In the genomic region with DNA sequence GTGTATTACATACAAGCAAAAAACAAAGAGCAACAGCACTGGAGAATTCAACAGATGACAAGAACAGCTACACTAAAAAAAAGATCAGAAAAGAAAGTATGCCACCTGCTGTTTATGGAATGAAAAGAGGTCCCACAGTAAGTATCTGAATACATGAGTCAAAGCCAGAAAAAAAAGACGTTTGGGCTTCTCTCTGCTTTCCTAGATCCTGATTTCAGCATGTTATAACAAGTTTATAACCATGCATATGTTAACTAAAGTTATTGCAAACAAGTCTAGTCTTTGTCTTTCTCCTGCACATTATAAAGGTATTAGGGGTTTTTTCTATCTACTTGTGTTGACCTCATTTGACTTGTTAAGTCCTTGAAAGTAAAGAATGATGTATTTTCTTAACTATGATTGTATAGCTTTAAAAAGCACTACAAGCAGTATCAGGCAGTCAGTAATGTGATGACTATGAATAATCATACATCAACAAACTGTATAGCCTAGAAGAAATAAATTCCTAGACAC, we compare ENCODE assay signal across 7 cellular contexts.
DNase-seq lines count a peak whose midpoint lies in the region; ATAC-seq and TF ChIP-seq lines count a peak whose summit lies in the region.

No MANE protein-coding gene starts in this region.

- no peaks in the 10 kb centered on the region for H3K4me1 Mint-ChIP-seq in natural killer cell

- peak overlapping the region; percentile 24 for H3K56ac ChIP-seq in IMR-90 (ENCODE audit: extremely low read depth, insufficient read depth, low read length)

- H3K79me1 ChIP-seq in IMR-90 (ENCODE audit: low read depth in 1 of 2, low read length in 2 of 2): peaks cover 3 to 15% of the 10 kb centered on the region in 2 experiments; a peak in 3 of 4 replicates

- WGBS in IMR-90 (ENCODE audit: extremely low coverage in 2 of 2, insufficient read length in 1 of 2), 2 experiments: no CpG with 5 or more reads among the region's 1 CpG

- dilution Hi-C loops in IMR-90 (cut with HindIII; ENCODE audit: low sequenced_read_pairs, unreplicated experiment): no loop called here

- peak overlapping the region in 1 of 2 experiments; percentile 36; a peak in 1 of 4 replicates for H4K8ac ChIP-seq in IMR-90 (ENCODE audit: low read depth in 2 of 2, low read length in 2 of 2)

- CTCF ChIA-PET in IMR-90 (lab: Yijun Ruan, JAX): interaction anchor here (0.6 to 1.5 kb wide), 11 partner anchors 43 to 221 kb away, joined by 3 to 5 read pairs (median 3); no protein-coding TSS in a partner anchor

- no peak overlapping the region for H2AFZ ChIP-seq in IMR-90 (replicated peaks; ENCODE audit: low read length, poor library complexity)

- H3K36me3 ChIP-seq in GM06990 (ENCODE audit: control insufficient read depth, insufficient read depth, low read length) (no peaks in the 10 kb centered on the region), IMR-90 (ENCODE audit: control insufficient read depth, insufficient read depth, low read length) (no peaks in the 10 kb centered on the region), skeletal muscle satellite cell (ENCODE audit: insufficient read depth, low read length) (no peaks in the 10 kb centered on the region)

- no TSS peak for BruUV-seq in IMR-90 (replicated peaks; lab: Mats Ljungman, UMichigan)

- TF ChIP-seq POLR2A in IMR-90 (IDR thresholded peaks at IDR 0.05; ENCODE audit: low read depth, low read length): no peak

- H3K4me3 ChIP-seq in GM06990 (replicated peaks; ENCODE audit: low read depth, low read length) (no peak overlapping the region), IMR-90 (ENCODE audit: insufficient read depth, low read depth, low read length) (no peak overlapping the region), skeletal muscle satellite cell (ENCODE audit: low read length) (no peak overlapping the region)

- no peak overlapping the region for H3K27ac Mint-ChIP-seq in natural killer cell

- POLR2A ChIA-PET in IMR-90 (lab: Charles Lee; ENCODE audit: unreplicated experiment): no interaction called here

- peak overlapping the region; percentile 74 for H3K18ac ChIP-seq in IMR-90 (ENCODE audit: low read depth, low read length)

- no peak overlapping the region for H2BK15ac ChIP-seq in IMR-90 (ENCODE audit: low read depth, low read length)

- H3K4me2 ChIP-seq in IMR-90 (ENCODE audit: low read depth, low read length) (peak overlapping the region; percentile 94), skeletal muscle satellite cell (ENCODE audit: low read length) (peak overlapping the region; percentile 69)

- ATAC-seq in GM21515 (IDR thresholded peaks at IDR 0.05; ENCODE audit: unreplicated experiment): peak; percentile 75
- ATAC-seq in IMR-90 (ENCODE audit: low read depth): peak; percentile 75
- ATAC-seq in natural killer cell: no peak

- peaks cover 5 to 6% of the 10 kb centered on the region in 2 donors for H3K9me3 Mint-ChIP-seq in natural killer cell

- intact Hi-C loops in IMR-90 (cut with micrococcal nuclease): loop anchor here (1.0 to 5.0 kb wide), 7 partner anchors 77 to 766 kb away; a partner anchor contains a TSS
- intact Hi-C loops in natural killer cell (cut with micrococcal nuclease): no loop called here

- H2AK5ac ChIP-seq in IMR-90 (ENCODE audit: low read depth, low read length): no peak overlapping the region

- H3K23ac ChIP-seq in IMR-90 (ENCODE audit: low read depth, low read length): no peak overlapping the region; the same call in 1 of the 2 replicates

- H3K4ac ChIP-seq in IMR-90 (ENCODE audit: low read depth, low read length): peak overlapping the region; percentile 13; the same call in 1 of the 2 replicates

- no peak overlapping the region for H2AK9ac ChIP-seq in IMR-90 (replicated peaks; ENCODE audit: low read depth, low read length, poor library complexity)

- H3K9me3 ChIP-seq in IMR-90 (ENCODE audit: control insufficient read depth, insufficient read depth, low read length) (peaks cover 3% of the 10 kb centered on the region; the same call in 1 of the 2 replicates), skeletal muscle satellite cell (replicated peaks; ENCODE audit: low read length) (no peaks in the 10 kb centered on the region)

- H3K9ac ChIP-seq in IMR-90 (ENCODE audit: low read depth, low read length): peak overlapping the region; percentile 35; the same call in 1 of the 2 replicates
- peak overlapping the region; percentile 73 for H3K9ac ChIP-seq in skeletal muscle satellite cell (ENCODE audit: low read depth, low read length)

- no peaks in the 10 kb centered on the region for H3K27me3 Mint-ChIP-seq in natural killer cell (ENCODE audit: low read depth in 2 of 2)

- peaks cover 16% of the 10 kb centered on the region for H3K4me1 ChIP-seq in IMR-90 (ENCODE audit: control insufficient read depth, insufficient read depth, low read length)
- peaks cover 44% of the 10 kb centered on the region for H3K4me1 ChIP-seq in skeletal muscle satellite cell (ENCODE audit: control insufficient read depth, insufficient read depth, low read length)

- H4K91ac ChIP-seq in IMR-90 (ENCODE audit: insufficient read depth, low read depth, low read length): no peak overlapping the region

- TF ChIP-seq CTCF in GM06990 (IDR thresholded peaks at IDR 0.05; ENCODE audit: insufficient read depth, low read length, poor library complexity, severe bottlenecking): peak; percentile 42
- TF ChIP-seq CTCF in IMR-90 (conservative IDR thresholded peaks at IDR 0.05; ENCODE audit: low read depth, low read length): peak; percentile 69
- TF ChIP-seq CTCF in natural killer cell (IDR thresholded peaks at IDR 0.05): no peak

- H2BK5ac ChIP-seq in IMR-90 (ENCODE audit: low read depth, low read length, poor library complexity, severe bottlenecking): peak overlapping the region; percentile 97

- H3K27me3 ChIP-seq in GM06990 (replicated peaks; ENCODE audit: control insufficient read depth, insufficient read depth, low read length) (no peaks in the 10 kb centered on the region), IMR-90 (ENCODE audit: control insufficient read depth, insufficient read depth, low read length) (no peaks in the 10 kb centered on the region), skeletal muscle satellite cell (ENCODE audit: control insufficient read depth, insufficient read depth, low read length) (no peaks in the 10 kb centered on the region)

- no peak overlapping the region for H3K14ac ChIP-seq in IMR-90 (replicated peaks; ENCODE audit: low read depth, low read length)

- peak overlapping the region; percentile 61; the same call in 1 of the 2 replicates for H2BK120ac ChIP-seq in IMR-90 (ENCODE audit: low read depth, low read length)

- peak; percentile 81 for TF ChIP-seq RAD21 in IMR-90 (IDR thresholded peaks at IDR 0.05; ENCODE audit: low read length)

- H4K5ac ChIP-seq in IMR-90 (ENCODE audit: low read depth, low read length): peak overlapping the region; percentile 75; the same call in 1 of the 2 replicates

- H2BK20ac ChIP-seq in IMR-90 (ENCODE audit: low read depth, low read length): no peak overlapping the region

- H4K20me1 ChIP-seq in IMR-90 (ENCODE audit: insufficient read depth, low read length): no peaks in the 10 kb centered on the region

- H3K36me3 Mint-ChIP-seq in natural killer cell: peaks cover 6% of the 10 kb centered on the region

- DNase-seq in GM06990 (ENCODE audit: extremely low read depth, insufficient read length) (peak; percentile 5), IMR-90 (peak; percentile 91), SW480 (ENCODE audit: low spot score) (peak; percentile 58), globus pallidus (ENCODE audit: low spot score) (peak; percentile 11), natural killer cell (no peak)

- in situ Hi-C loops in IMR-90 (cut with MboI; ENCODE audit: low sequenced_read_pairs): loop anchor here (10.0 kb wide), 2 partner anchors 113 to 183 kb away; a partner anchor contains a TSS

- H3K9me1 ChIP-seq in IMR-90 (ENCODE audit: insufficient read depth, low read length): peaks cover 7% of the 10 kb centered on the region

- H3K27ac ChIP-seq in IMR-90 (ENCODE audit: insufficient read depth, low read length): peak overlapping the region; percentile 69; the same call in 1 of the 2 replicates

- no peak overlapping the region for H3K4me3 Mint-ChIP-seq in natural killer cell

TF ChIP-seq in IMR-90, 13 proteins besides CTCF, POLR2A, EP300 and RAD21:
- TF ChIP-seq SMC3 (IDR thresholded peaks at IDR 0.05; ENCODE audit: low read depth, low read length) (peak; percentile 78), MAFK (IDR thresholded peaks at IDR 0.05; ENCODE audit: low read depth, low read length) (peak; percentile 77), CEBPB (IDR thresholded peaks at IDR 0.05; ENCODE audit: low read depth, low read length) (no peak), RFX5 (IDR thresholded peaks at IDR 0.05; ENCODE audit: low read depth, low read length) (no peak)
- TF ChIP-seq, protein P1, sequence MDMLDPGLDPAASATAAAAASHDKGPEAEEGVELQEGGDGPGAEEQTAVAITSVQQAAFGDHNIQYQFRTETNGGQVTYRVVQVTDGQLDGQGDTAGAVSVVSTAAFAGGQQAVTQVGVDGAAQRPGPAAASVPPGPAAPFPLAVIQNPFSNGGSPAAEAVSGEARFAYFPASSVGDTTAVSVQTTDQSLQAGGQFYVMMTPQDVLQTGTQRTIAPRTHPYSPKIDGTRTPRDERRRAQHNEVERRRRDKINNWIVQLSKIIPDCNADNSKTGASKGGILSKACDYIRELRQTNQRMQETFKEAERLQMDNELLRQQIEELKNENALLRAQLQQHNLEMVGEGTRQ (IDR thresholded peaks at IDR 0.05; ENCODE audit: low read depth, low read length): no peak

Comparison
In these comparisons a context has a peak if more than half of its experiments do, and no peak if none do; other contexts are left out.
1. ATAC-seq: peak in GM21515 (single experiment) and IMR-90 (single experiment); none in natural killer cell (0 of 3).